ENCODE assay signal across 9 cellular contexts in genomic region chr9:133485531-133486260, GRCh38. TPM values are rescaled to one million over a fixed set of nuclear protein-coding genes. Genes with fewer than 3 reads are reported as not detected.
A peak's percentile ranks its signal among the peaks of the same experiment; 100 is the strongest.
DNase-seq lines count a peak whose midpoint lies in the region; ATAC-seq lines count a peak whose summit lies in the region.
"Had no signal": no experiment of that assay in that cellular context is flagged by ENCODE, and none has a peak within 500 bp of the region (broad histone marks: within the 10 kb centered on the region; RNA-seq: fewer than 3 reads in every experiment).

No MANE protein-coding gene starts in this region.

- no peaks in the 10 kb centered on the region for H3K27me3 Mint-ChIP-seq in activated naive CD4-positive, alpha-beta T cell treated with anti-CD3 and anti-CD28 coated beads for 36 hours (ENCODE audit: low read depth)
- peaks cover 48% of the 10 kb centered on the region for H3K27me3 Mint-ChIP-seq in dendritic cell treated with granulocyte-macrophage colony-stimulating factor and Interleukin-4, amounts not matched to agents 40 ng/mL and 50 ng/mL, for 4 days

- ATAC-seq in activated naive CD4-positive, alpha-beta T cell treated with anti-CD3 and anti-CD28 coated beads, Interleukin-2, amount 50 U/mL, for 72 hours: peak; percentile 25 to 59
- no peak for ATAC-seq in GM18867 (IDR thresholded peaks at IDR 0.05; ENCODE audit: unreplicated experiment)
- ATAC-seq in GM21825 (IDR thresholded peaks at IDR 0.05; ENCODE audit: unreplicated experiment): no peak

- H3K9me3 Mint-ChIP-seq in activated naive CD4-positive, alpha-beta T cell treated with anti-CD3 and anti-CD28 coated beads, Interleukin-2, amount 50 U/mL, for 72 hours: no peaks in the 10 kb centered on the region
- H3K9me3 Mint-ChIP-seq in activated naive CD4-positive, alpha-beta T cell treated with anti-CD3 and anti-CD28 coated beads for 36 hours: no peaks in the 10 kb centered on the region
- no peaks in the 10 kb centered on the region for H3K9me3 Mint-ChIP-seq in dendritic cell treated with granulocyte-macrophage colony-stimulating factor and Interleukin-4, amounts not matched to agents 40 ng/mL and 50 ng/mL, for 4 days

- H3K4me3 ChIP-seq in urinary bladder (ENCODE audit: low read depth, low read length): no peak overlapping the region

- no peak overlapping the region for H3K27ac Mint-ChIP-seq in activated naive CD4-positive, alpha-beta T cell treated with anti-CD3 and anti-CD28 coated beads, Interleukin-2, amount 50 U/mL, for 72 hours
- no peak overlapping the region for H3K27ac Mint-ChIP-seq in activated naive CD4-positive, alpha-beta T cell treated with anti-CD3 and anti-CD28 coated beads for 36 hours
- H3K27ac Mint-ChIP-seq in dendritic cell treated with granulocyte-macrophage colony-stimulating factor and Interleukin-4, amounts not matched to agents 40 ng/mL and 50 ng/mL, for 4 days: peak overlapping the region; percentile 34

- intact Hi-C loops in activated naive CD4-positive, alpha-beta T cell treated with anti-CD3 and anti-CD28 coated beads for 36 hours (cut with micrococcal nuclease): loop anchor here (1.0 to 5.0 kb wide), 6 partner anchors 79 to 463 kb away; partner anchors contain the start of genes SURF1, SURF2 and SURF6
- intact Hi-C loops in dendritic cell treated with granulocyte-macrophage colony-stimulating factor and Interleukin-4, amounts not matched to agents 40 ng/mL and 50 ng/mL, for 4 days (cut with micrococcal nuclease): loop anchor here (1.0 to 5.0 kb wide), 2 partner anchors 78 to 298 kb away; no protein-coding TSS in a partner anchor

- WGBS in urinary bladder: 65% methylated on average over 25 of the region's 25 CpGs

- CTCF ChIA-PET in activated naive CD4-positive, alpha-beta T cell treated with anti-CD3 and anti-CD28 coated beads for 36 hours (lab: Charles Lee): interaction anchor here (0.8 to 3.5 kb wide), 5 partner anchors 8 to 299 kb away, joined by 3 to 16 read pairs (median 6); partner anchors contain the start of gene CACFD1

- H3K4me3 Mint-ChIP-seq in activated naive CD4-positive, alpha-beta T cell treated with anti-CD3 and anti-CD28 coated beads for 36 hours: no peak overlapping the region
- H3K4me3 Mint-ChIP-seq in dendritic cell treated with granulocyte-macrophage colony-stimulating factor and Interleukin-4, amounts not matched to agents 40 ng/mL and 50 ng/mL, for 4 days: no peak overlapping the region

- peak overlapping the region; percentile 46 for H3K27ac ChIP-seq in urinary bladder (ENCODE audit: low read depth)

- H3K36me3 ChIP-seq in urinary bladder (ENCODE audit: insufficient read depth): no peaks in the 10 kb centered on the region

- peak in 1 of 2 donors; percentile 38 for DNase-seq in activated naive CD4-positive, alpha-beta T cell treated with anti-CD3 and anti-CD28 coated beads, Interleukin-2, amount 50 U/mL, for 72 hours (ENCODE audit: low spot score in 2 of 2)
- DNase-seq in activated naive CD4-positive, alpha-beta T cell treated with anti-CD3 and anti-CD28 coated beads for 36 hours: no peak
- peak; percentile 64 for DNase-seq in NOMO-1 treated with DMSO at 0.1 percent for 48 hours (lab: John Stamatoyannopoulos, UW; ENCODE audit: unreplicated experiment)
- no peak for DNase-seq in NCI-H187 (lab: John Stamatoyannopoulos, UW)

- no peaks in the 10 kb centered on the region for H3K4me1 ChIP-seq in urinary bladder (ENCODE audit: insufficient read depth)

- H3K4me1 Mint-ChIP-seq in activated naive CD4-positive, alpha-beta T cell treated with anti-CD3 and anti-CD28 coated beads for 36 hours (ENCODE audit: low read depth): peaks cover 3% of the 10 kb centered on the region
- H3K4me1 Mint-ChIP-seq in dendritic cell treated with granulocyte-macrophage colony-stimulating factor and Interleukin-4, amounts not matched to agents 40 ng/mL and 50 ng/mL, for 4 days (ENCODE audit: low read depth): peaks cover 7% of the 10 kb centered on the region

- no peaks in the 10 kb centered on the region for H3K36me3 Mint-ChIP-seq in activated naive CD4-positive, alpha-beta T cell treated with anti-CD3 and anti-CD28 coated beads, Interleukin-2, amount 50 U/mL, for 72 hours
- H3K36me3 Mint-ChIP-seq in activated naive CD4-positive, alpha-beta T cell treated with anti-CD3 and anti-CD28 coated beads for 36 hours (ENCODE audit: low read depth): no peaks in the 10 kb centered on the region
- no peaks in the 10 kb centered on the region for H3K36me3 Mint-ChIP-seq in dendritic cell treated with granulocyte-macrophage colony-stimulating factor and Interleukin-4, amounts not matched to agents 40 ng/mL and 50 ng/mL, for 4 days (ENCODE audit: low read depth)

RNA-seq across cellular contexts. Expression of gene SLC2A6, which starts 6.8 kb away (rescaled TPM):
- 1 to 10 TPM; 1.0 to 1.8 TPM for total RNA-seq in activated naive CD4-positive, alpha-beta T cell treated with anti-CD3 and anti-CD28 coated beads, Interleukin-2, amount 50 U/mL, for 72 hours
- under 1 TPM; 0.62 to 0.83 TPM for total RNA-seq in activated naive CD4-positive, alpha-beta T cell treated with anti-CD3 and anti-CD28 coated beads for 36 hours
- 3.4 TPM for total RNA-seq in urinary bladder
- 4.1 TPM for polyA plus RNA-seq in urinary bladder

RNA-seq across cellular contexts. Expression of gene CACFD1, which starts 25.9 kb away (rescaled TPM):
- total RNA-seq in activated naive CD4-positive, alpha-beta T cell treated with anti-CD3 and anti-CD28 coated beads, Interleukin-2, amount 50 U/mL, for 72 hours: 1 to 10 TPM in 1 of 2 donors, under 1 TPM in 1; 0.37 to 2.3 TPM
- under 1 TPM; 0.35 to 0.45 TPM for total RNA-seq in activated naive CD4-positive, alpha-beta T cell treated with anti-CD3 and anti-CD28 coated beads for 36 hours
- 5.9 TPM for total RNA-seq in urinary bladder
- 19.5 TPM for polyA plus RNA-seq in urinary bladder

RNA-seq across cellular contexts. Expression of gene MYMK, which starts 39.1 kb away (rescaled TPM):
- not detected for total RNA-seq in activated naive CD4-positive, alpha-beta T cell treated with anti-CD3 and anti-CD28 coated beads, Interleukin-2, amount 50 U/mL, for 72 hours
- not detected for total RNA-seq in activated naive CD4-positive, alpha-beta T cell treated with anti-CD3 and anti-CD28 coated beads for 36 hours
- 1.2 TPM for total RNA-seq in urinary bladder
- not detected for polyA plus RNA-seq in urinary bladder
- total RNA-seq: epithelial cell of proximal tubule had no signal

RNA-seq across cellular contexts. Expression of gene ADAMTSL2, which starts 48.8 kb away (rescaled TPM):
- total RNA-seq in activated naive CD4-positive, alpha-beta T cell treated with anti-CD3 and anti-CD28 coated beads, Interleukin-2, amount 50 U/mL, for 72 hours: 1 to 10 TPM in 1 of 2 donors, under 1 TPM in 1; 0.11 to 1.2 TPM
- under 1 TPM; 0.14 to 0.17 TPM for total RNA-seq in activated naive CD4-positive, alpha-beta T cell treated with anti-CD3 and anti-CD28 coated beads for 36 hours
- total RNA-seq in urinary bladder: 2.2 TPM
- 8.9 TPM for polyA plus RNA-seq in urinary bladder
- total RNA-seq: epithelial cell of proximal tubule had no signal

Comparison
In these comparisons a context has a peak if more than half of its experiments do, and no peak if none do; other contexts are left out.
1. ATAC-seq: peak in activated naive CD4-positive, alpha-beta T cell treated with anti-CD3 and anti-CD28 coated beads, Interleukin-2, amount 50 U/mL, for 72 hours (2 of 2); none in GM18867 (single experiment) and GM21825 (single experiment).